ENCODE assay signal across 8 cellular contexts in genomic region chr3:78645628-78646310, GRCh38.
DNase-seq lines count a peak whose midpoint lies in the region; ATAC-seq, FAIRE-seq and TF ChIP-seq lines count a peak whose summit lies in the region.

No MANE protein-coding gene starts in this region.

- no peaks in the 10 kb centered on the region for H3K9me3 Mint-ChIP-seq in Caco-2 (ENCODE audit: unreplicated experiment)
- H3K9me3 Mint-ChIP-seq in activated T-cell treated with anti-CD3 and anti-CD28 coated beads, Interleukin-2, amount 50 U/mL, for 4 hours = no peaks in the 10 kb centered on the region

- no peak overlapping the region for H3K4me3 ChIP-seq in Caco-2 (ENCODE audit: low read depth, low read length)
- peak overlapping the region in 1 of 2 donors; percentile 13 for H3K4me3 ChIP-seq in kidney (ENCODE audit: low read length in 2 of 2)
- no peak overlapping the region for H3K4me3 ChIP-seq in upper lobe of left lung

- H3K4me1 ChIP-seq in Caco-2 (no peaks in the 10 kb centered on the region), kidney (ENCODE audit: control insufficient read depth in 1 of 2, insufficient read depth in 1 of 2, low read depth in 1 of 2, low read length in 2 of 2) (peaks cover 0 to 6% of the 10 kb centered on the region in 2 donors), upper lobe of left lung (peaks cover 0 to 11% (median 2%) of the 10 kb centered on the region in 4 donors)

- POLR2A ChIA-PET in Caco-2 (lab: Charles Lee) = no interaction called here

- peak in 1 of 2 experiments; percentile 54 for DNase-seq in Caco-2
- DNase-seq in NCI-H345 (lab: John Stamatoyannopoulos, UW) = peak; percentile 61
- DNase-seq in brain pericyte (ENCODE audit: low read depth, low spot score) = peak; percentile 39
- DNase-seq in kidney = no peak
- DNase-seq in upper lobe of left lung = no peak
- no peak for DNase-seq in activated T-cell treated with anti-CD3 and anti-CD28 coated beads, Interleukin-2, amount 50 U/mL, for 4 hours

- no peaks in the 10 kb centered on the region for H3K36me3 ChIP-seq in Caco-2 (ENCODE audit: control insufficient read depth, insufficient read depth, low read length)
- H3K36me3 ChIP-seq in kidney (ENCODE audit: control insufficient read depth in 1 of 2, insufficient read depth in 2 of 2, low read length in 2 of 2) = no peaks in the 10 kb centered on the region
- H3K36me3 ChIP-seq in upper lobe of left lung = no peaks in the 10 kb centered on the region

- no peak for TF ChIP-seq POLR2A in upper lobe of left lung (IDR thresholded peaks at IDR 0.05)

- no peak overlapping the region for H3K27ac Mint-ChIP-seq in Caco-2 (ENCODE audit: unreplicated experiment)

- H3K4me1 Mint-ChIP-seq in Caco-2 (ENCODE audit: low read depth, unreplicated experiment) = no peaks in the 10 kb centered on the region
- H3K4me1 Mint-ChIP-seq in activated T-cell treated with anti-CD3 and anti-CD28 coated beads, Interleukin-2, amount 50 U/mL, for 4 hours (ENCODE audit: low read depth) = no peaks in the 10 kb centered on the region

- WGBS in upper lobe of left lung, 2 donors = 50 to 51% methylated on average over 4 of the region's 4 CpGs

- peak; percentile 89 for ATAC-seq in GM19035 (IDR thresholded peaks at IDR 0.05; ENCODE audit: unreplicated experiment)
- ATAC-seq in HG03108 (IDR thresholded peaks at IDR 0.05; ENCODE audit: unreplicated experiment) = peak; percentile 81
- peak in 1 of 2 donors; percentile 88 for ATAC-seq in upper lobe of left lung (ENCODE audit: low FRiP score in 2 of 2)
- ATAC-seq in activated T-cell treated with anti-CD3 and anti-CD28 coated beads, Interleukin-2, amount 50 U/mL, for 4 hours = no peak

- CTCF ChIA-PET in Caco-2 (lab: Charles Lee) = interaction anchor here (0.7 to 1.2 kb wide), 3 partner anchors 372 to 1884 kb away, joined by 3 to 5 read pairs (median 3); no protein-coding TSS in a partner anchor

- no TSS peak for BruUV-seq in Caco-2 (replicated peaks; lab: Mats Ljungman, UMichigan)

- FAIRE-seq in kidney (lab: Jason Lieb, UNC) = peak; percentile 98

- no peak for TF ChIP-seq EP300 in upper lobe of left lung (IDR thresholded peaks at IDR 0.05)

- H3K27ac ChIP-seq in kidney (ENCODE audit: low read depth in 2 of 2, low read length in 2 of 2) (no peak overlapping the region), upper lobe of left lung (no peak overlapping the region)

- TF ChIP-seq CTCF in Caco-2 (IDR thresholded peaks at IDR 0.05; ENCODE audit: insufficient read depth in 1 of 2, low read depth in 1 of 2, low read length in 1 of 2, severe bottlenecking in 1 of 2, unreplicated experiment in 1 of 2) (peak; percentile 68 to 73), kidney (IDR thresholded peaks at IDR 0.05; ENCODE audit: borderline replicate concordance, extremely low read depth, insufficient read depth) (peak; percentile 87), upper lobe of left lung (IDR thresholded peaks at IDR 0.05) (peak; percentile 50 to 83 (median 75))

- no peaks in the 10 kb centered on the region for H3K27me3 ChIP-seq in Caco-2 (replicated peaks; ENCODE audit: control insufficient read depth, insufficient read depth, low read length)
- no peaks in the 10 kb centered on the region for H3K27me3 ChIP-seq in upper lobe of left lung

- intact Hi-C loops in Caco-2 (cut with micrococcal nuclease; ENCODE audit: unreplicated experiment) = loop anchor here (1.0 to 2.0 kb wide), 3 partner anchors 83 to 424 kb away; no protein-coding TSS in a partner anchor
- intact Hi-C loops in kidney (cut with DNase I) = no loop called here

- no peak overlapping the region for H3K4me3 Mint-ChIP-seq in Caco-2 (ENCODE audit: unreplicated experiment)
- no peak overlapping the region for H3K4me3 Mint-ChIP-seq in activated T-cell treated with anti-CD3 and anti-CD28 coated beads, Interleukin-2, amount 50 U/mL, for 4 hours

- H3K9ac ChIP-seq in kidney (ENCODE audit: low read length in 2 of 2) = no peak overlapping the region

- H3K36me3 Mint-ChIP-seq in Caco-2 (ENCODE audit: insufficient read depth, unreplicated experiment) = no peaks in the 10 kb centered on the region
- H3K36me3 Mint-ChIP-seq in activated T-cell treated with anti-CD3 and anti-CD28 coated beads, Interleukin-2, amount 50 U/mL, for 4 hours (ENCODE audit: insufficient read depth) = no peaks in the 10 kb centered on the region

- no peaks in the 10 kb centered on the region for H3K27me3 Mint-ChIP-seq in Caco-2 (ENCODE audit: insufficient read depth, unreplicated experiment)
- H3K27me3 Mint-ChIP-seq in activated T-cell treated with anti-CD3 and anti-CD28 coated beads, Interleukin-2, amount 50 U/mL, for 4 hours (ENCODE audit: low read depth) = no peaks in the 10 kb centered on the region

- H3K9me3 ChIP-seq in Caco-2 = no peaks in the 10 kb centered on the region
- no peaks in the 10 kb centered on the region for H3K9me3 ChIP-seq in kidney (ENCODE audit: control insufficient read depth in 1 of 2, low read length in 2 of 2)
- H3K9me3 ChIP-seq in upper lobe of left lung = no peaks in the 10 kb centered on the region

Comparison
In these comparisons a context has a peak if more than half of its experiments do, and no peak if none do; other contexts are left out.
1. DNase-seq: peak in NCI-H345 (single experiment) and brain pericyte (single experiment); none in kidney (single experiment), upper lobe of left lung (0 of 2) and activated T-cell treated with anti-CD3 and anti-CD28 coated beads, Interleukin-2, amount 50 U/mL, for 4 hours (single experiment).
2. ATAC-seq: peak in GM19035 (single experiment) and HG03108 (single experiment); none in activated T-cell treated with anti-CD3 and anti-CD28 coated beads, Interleukin-2, amount 50 U/mL, for 4 hours (0 of 2).
3. Peak in every context shown above with its lines, with median percentiles within 50 percentile points of each other: CTCF ChIP-seq.